Comparison of ENCODE assay signal across 17 cellular contexts in genomic region chr4:152095701-152096070, GRCh38.
DNase-seq lines count a peak whose midpoint lies in the region; ATAC-seq and TF ChIP-seq lines count a peak whose summit lies in the region.
"Had no signal": no experiment of that assay in that cellular context is flagged by ENCODE, and none has a peak within 500 bp of the region (broad histone marks: within the 10 kb centered on the region; RNA-seq: fewer than 3 reads in every experiment).

No MANE protein-coding gene starts in this region.

- H3K36me3 ChIP-seq in Loucy (ENCODE audit: insufficient read depth, low read length) (no peaks in the 10 kb centered on the region), thymus (ENCODE audit: control insufficient read depth, insufficient read depth) (no peaks in the 10 kb centered on the region)
- no peaks in the 10 kb centered on the region for H3K36me3 ChIP-seq in effector memory CD4-positive, alpha-beta T cell (ENCODE audit: control insufficient read depth, insufficient read depth, low read length)

- H3K4me2 ChIP-seq in Loucy (ENCODE audit: low read depth, low read length, poor library complexity, severe bottlenecking), result no peak overlapping the region

- no peak overlapping the region for H3K4me3 ChIP-seq in Loucy (ENCODE audit: low read length, poor library complexity, severe bottlenecking)
- H3K4me3 ChIP-seq in effector memory CD4-positive, alpha-beta T cell (ENCODE audit: insufficient read depth, low read depth, low read length, poor library complexity, severe bottlenecking), result no peak overlapping the region
- H3K4me3 ChIP-seq in thymus (ENCODE audit: low read length), result no peak overlapping the region

- no peaks in the 10 kb centered on the region for H4K20me1 ChIP-seq in Loucy (ENCODE audit: insufficient read depth, low read length, poor library complexity, severe bottlenecking)

- H3K9me3 Mint-ChIP-seq in natural killer cell, result peaks cover 0 to 2% of the 10 kb centered on the region in 2 donors
- H3K9me3 Mint-ChIP-seq in natural killer cell treated with Interleukin-12 subunit alpha and Interleukin-12 subunit beta and Interleukin-15 and Interleukin-18, amount 100 ng/mL, for 72 hours, result no peaks in the 10 kb centered on the region
- H3K9me3 Mint-ChIP-seq: neural crest cell had no signal

- peaks cover 5% of the 10 kb centered on the region for H3F3A ChIP-seq in Loucy (ENCODE audit: low read depth)

- intact Hi-C loops in natural killer cell (cut with micrococcal nuclease), result no loop called here

- peak overlapping the region; percentile 25 for H3K27ac ChIP-seq in effector memory CD4-positive, alpha-beta T cell (ENCODE audit: insufficient read depth, low read length, poor library complexity, severe bottlenecking)
- peak overlapping the region; percentile 68 for H3K27ac ChIP-seq in thymus (ENCODE audit: low read depth)

- no peak for DNase-seq in natural killer cell
- no peak for DNase-seq in natural killer cell treated with Interleukin-12 subunit alpha and Interleukin-12 subunit beta and Interleukin-15 and Interleukin-18, amount 100 ng/mL, for 72 hours (ENCODE audit: low spot score)
- no peak for DNase-seq in effector memory CD4-positive, alpha-beta T cell
- DNase-seq in stimulated activated naive CD4-positive, alpha-beta T cell treated with Interleukin-2 at 50 U/mL for 16 hours (lab: John Stamatoyannopoulos, UW), result no peak
- DNase-seq in NCI-H2196 treated with DMSO at 0.1 percent for 48 hours (lab: John Stamatoyannopoulos, UW; ENCODE audit: unreplicated experiment), result no peak
- DNase-seq: activated CD4-positive, CD25-positive, alpha-beta regulatory T cell treated with anti-CD3 and anti-CD28 coated beads, Interleukin-2, amount 50 U/mL, for 72 hours; activated T-cell treated with anti-CD3 and anti-CD28 coated beads for 4 hours; central memory CD4-positive, alpha-beta T cell; NCI-H187 treated with DMSO at 0.1 percent for 48 hours; NCI-H446; retina; SHP77 treated with DMSO at 0.1 percent for 48 hours; stimulated activated naive CD8-positive, alpha-beta T cell treated with anti-CD3 and anti-CD28 coated beads, Interleukin-15, Interleukin-2, amounts not matched to agents 100 U/mL and 50 U/mL, for 24 hours had no signal

- no peaks in the 10 kb centered on the region for H3K79me2 ChIP-seq in Loucy (ENCODE audit: insufficient read depth, low read length)

- ATAC-seq in natural killer cell (no peak), GM18502 (IDR thresholded peaks at IDR 0.05; ENCODE audit: poor library complexity, unreplicated experiment) (no peak)
- ATAC-seq in natural killer cell treated with Interleukin-12 subunit alpha and Interleukin-12 subunit beta and Interleukin-15 and Interleukin-18, amount 100 ng/mL, for 72 hours, result no peak
- ATAC-seq: stimulated activated naive CD8-positive, alpha-beta T cell treated with anti-CD3 and anti-CD28 coated beads, Interleukin-15, Interleukin-2, amounts not matched to agents 100 U/mL and 50 U/mL, for 24 hours had no signal

- no peak overlapping the region; the same call in 1 of the 2 replicates for H2AFZ ChIP-seq in Loucy (ENCODE audit: low read length)

- peak overlapping the region; percentile 76 to 97 for H3K27ac Mint-ChIP-seq in natural killer cell
- H3K27ac Mint-ChIP-seq in natural killer cell treated with Interleukin-12 subunit alpha and Interleukin-12 subunit beta and Interleukin-15 and Interleukin-18, amount 100 ng/mL, for 72 hours, result no peak overlapping the region

- WGBS in thymus, result 82% methylated on average over 1 of the region's 1 CpG

- no peaks in the 10 kb centered on the region for H3K36me3 Mint-ChIP-seq in natural killer cell
- H3K36me3 Mint-ChIP-seq in natural killer cell treated with Interleukin-12 subunit alpha and Interleukin-12 subunit beta and Interleukin-15 and Interleukin-18, amount 100 ng/mL, for 72 hours, result no peaks in the 10 kb centered on the region

- H3K9ac ChIP-seq in Loucy (ENCODE audit: low read depth, low read length, poor library complexity, severe bottlenecking), result peak overlapping the region; percentile 11

- no peaks in the 10 kb centered on the region for H3K27me3 Mint-ChIP-seq in natural killer cell (ENCODE audit: low read depth in 2 of 2)
- H3K27me3 Mint-ChIP-seq in natural killer cell treated with Interleukin-12 subunit alpha and Interleukin-12 subunit beta and Interleukin-15 and Interleukin-18, amount 100 ng/mL, for 72 hours, result no peaks in the 10 kb centered on the region

- H3K4me3 Mint-ChIP-seq in natural killer cell, result no peak overlapping the region
- no peak overlapping the region for H3K4me3 Mint-ChIP-seq in natural killer cell treated with Interleukin-12 subunit alpha and Interleukin-12 subunit beta and Interleukin-15 and Interleukin-18, amount 100 ng/mL, for 72 hours
- H3K4me3 Mint-ChIP-seq: neural crest cell had no signal

- H3K9me2 ChIP-seq in Loucy (replicated peaks; ENCODE audit: low read depth, low read length), result no peaks in the 10 kb centered on the region

- H3K9me3 ChIP-seq in Loucy (ENCODE audit: insufficient read depth, low read depth, low read length) (no peaks in the 10 kb centered on the region), thymus (ENCODE audit: control insufficient read depth) (no peaks in the 10 kb centered on the region)
- no peaks in the 10 kb centered on the region for H3K9me3 ChIP-seq in effector memory CD4-positive, alpha-beta T cell (ENCODE audit: control insufficient read depth, low read length)

- H3K27me3 ChIP-seq in Loucy (ENCODE audit: insufficient read depth, low read length, poor library complexity, severe bottlenecking), result no peaks in the 10 kb centered on the region
- no peaks in the 10 kb centered on the region for H3K27me3 ChIP-seq in effector memory CD4-positive, alpha-beta T cell (replicated peaks; ENCODE audit: control insufficient read depth, insufficient read depth, low read length, poor library complexity, severe bottlenecking)
- H3K27me3 ChIP-seq in thymus (ENCODE audit: control insufficient read depth, insufficient read depth), result no peaks in the 10 kb centered on the region

- H3K4me1 ChIP-seq in Loucy (ENCODE audit: insufficient read depth, low read length, poor library complexity, severe bottlenecking) (peaks cover 59% of the 10 kb centered on the region), thymus (ENCODE audit: control insufficient read depth, insufficient read depth, low read length) (peaks cover 67% of the 10 kb centered on the region)
- H3K4me1 ChIP-seq in effector memory CD4-positive, alpha-beta T cell (ENCODE audit: control insufficient read depth, insufficient read depth, low read length, poor library complexity, severe bottlenecking), result peaks cover 60% of the 10 kb centered on the region

- TF ChIP-seq CTCF in natural killer cell (IDR thresholded peaks at IDR 0.05), result no peak
- no peak for TF ChIP-seq CTCF in Loucy (conservative IDR thresholded peaks at IDR 0.05; ENCODE audit: low read length)

- peaks cover 49 to 62% of the 10 kb centered on the region in 2 donors for H3K4me1 Mint-ChIP-seq in natural killer cell
- peaks cover 24 to 36% of the 10 kb centered on the region in 2 donors for H3K4me1 Mint-ChIP-seq in natural killer cell treated with Interleukin-12 subunit alpha and Interleukin-12 subunit beta and Interleukin-15 and Interleukin-18, amount 100 ng/mL, for 72 hours (ENCODE audit: low read depth in 2 of 2)
- H3K4me1 Mint-ChIP-seq: neural crest cell had no signal

Comparison
In these comparisons a context has a peak if more than half of its experiments do, and no peak if none do; other contexts are left out.
1. H3K27ac Mint-ChIP-seq: peak in natural killer cell (2 of 2); none in natural killer cell treated with Interleukin-12 subunit alpha and Interleukin-12 subunit beta and Interleukin-15 and Interleukin-18, amount 100 ng/mL, for 72 hours (0 of 2).